9 cellular contexts compared by ENCODE assay signal in genomic region chr21:34020005-34020847, GRCh38. TPM values are rescaled to one million over a fixed set of nuclear protein-coding genes. Genes with fewer than 3 reads are reported as not detected.
A peak's percentile ranks its signal among the peaks of the same experiment; 100 is the strongest.
DNase-seq lines count a peak whose midpoint lies in the region; ATAC-seq and TF ChIP-seq lines count a peak whose summit lies in the region.
"Had no signal": no experiment of that assay in that cellular context is flagged by ENCODE, and none has a peak within 500 bp of the region (broad histone marks: within the 10 kb centered on the region; RNA-seq: fewer than 3 reads in every experiment).

No MANE protein-coding gene starts in this region.

- H3K27me3 Mint-ChIP-seq in GM23338 (ENCODE audit: insufficient read depth, low read depth, poor library complexity), result peaks cover 6% of the 10 kb centered on the region

- no peaks in the 10 kb centered on the region for H3K36me3 Mint-ChIP-seq in GM23338 (ENCODE audit: low read depth)

- TF ChIP-seq CTCF in GM12873 (IDR thresholded peaks at IDR 0.05; ENCODE audit: insufficient read depth, low read depth, low read length, missing control alignments) (peak; percentile 55), GM23338 (conservative IDR thresholded peaks at IDR 0.05; ENCODE audit: low read depth in 2 of 2) (no peak)

- no peaks in the 10 kb centered on the region for H3F3A ChIP-seq in GM23338 (replicated peaks; ENCODE audit: low read depth)

- DNase-seq in LHCN-M2 (ENCODE audit: low read depth) (peak; percentile 99), amniotic epithelial cell (ENCODE audit: low read depth) (peak; percentile 27), GM23338 (ENCODE audit: low spot score) (no peak), NCI-H2029 treated with DMSO at 0.1 percent for 48 hours (lab: John Stamatoyannopoulos, UW) (no peak), NCI-H2196 (lab: John Stamatoyannopoulos, UW; ENCODE audit: unreplicated experiment) (no peak)
- no peak for DNase-seq in activated naive CD4-positive, alpha-beta T cell treated with anti-CD3 and anti-CD28 coated beads, Interleukin-2, amount 50 U/mL, for 16 hours

- no peaks in the 10 kb centered on the region for H3K36me3 ChIP-seq in GM23338 (ENCODE audit: insufficient read depth)

- H3K27me3 ChIP-seq in GM23338 (ENCODE audit: insufficient read depth), result no peaks in the 10 kb centered on the region

- no peaks in the 10 kb centered on the region for H3K9me2 ChIP-seq in GM23338 (ENCODE audit: insufficient read depth)

- H3K4me1 ChIP-seq in GM23338 (ENCODE audit: insufficient read depth), result peaks cover 17% of the 10 kb centered on the region

- no peak overlapping the region for H3K27ac Mint-ChIP-seq in GM23338

- no peak overlapping the region for H2AFZ ChIP-seq in GM23338

- H3K4me3 Mint-ChIP-seq in GM23338, result no peak overlapping the region

- H3K9me3 Mint-ChIP-seq in GM23338, result no peaks in the 10 kb centered on the region

- peaks cover 7% of the 10 kb centered on the region for H3K4me1 Mint-ChIP-seq in GM23338

- H3K79me2 ChIP-seq in GM23338 (replicated peaks; ENCODE audit: insufficient read depth), result no peaks in the 10 kb centered on the region

- no peak overlapping the region for H3K4me3 ChIP-seq in GM23338
- H3K4me3 ChIP-seq: dorsolateral prefrontal cortex had no signal

- H3K27ac ChIP-seq in GM23338 (ENCODE audit: low read depth), result no peak overlapping the region
- H3K27ac ChIP-seq: dorsolateral prefrontal cortex had no signal

- no peaks in the 10 kb centered on the region for H4K20me1 ChIP-seq in GM23338 (replicated peaks; ENCODE audit: insufficient read depth)

- ATAC-seq in GM21526 (IDR thresholded peaks at IDR 0.05; ENCODE audit: low FRiP score, unreplicated experiment), result peak; percentile 44
- no peak; the same call in none of the 3 replicates for ATAC-seq in GM23338

- no peak overlapping the region for H3K4me2 ChIP-seq in GM23338

TF ChIP-seq in GM23338, 12 proteins besides CTCF, POLR2A, EP300 and RAD21:
- TF ChIP-seq REST (IDR thresholded peaks at IDR 0.05; ENCODE audit: unreplicated experiment) (no peak), ZNF462 (CRISPR knock-in tag; IDR thresholded peaks at IDR 0.05) (no peak), NANOG (IDR thresholded peaks at IDR 0.05; ENCODE audit: borderline replicate concordance) (no peak), ZNF331 (CRISPR knock-in tag; IDR thresholded peaks at IDR 0.05; ENCODE audit: low read depth) (no peak), ZNF114 (CRISPR knock-in tag; IDR thresholded peaks at IDR 0.05) (no peak), STAT1 (IDR thresholded peaks at IDR 0.05; ENCODE audit: unreplicated experiment) (no peak), EZH2phosphoT487 (IDR thresholded peaks at IDR 0.05; ENCODE audit: unreplicated experiment) (no peak), CREB1 (CRISPR knock-in tag; IDR thresholded peaks at IDR 0.05; ENCODE audit: low read depth) (no peak), JUNB (IDR thresholded peaks at IDR 0.05; ENCODE audit: unreplicated experiment) (no peak)
- TF ChIP-seq, protein P1, sequence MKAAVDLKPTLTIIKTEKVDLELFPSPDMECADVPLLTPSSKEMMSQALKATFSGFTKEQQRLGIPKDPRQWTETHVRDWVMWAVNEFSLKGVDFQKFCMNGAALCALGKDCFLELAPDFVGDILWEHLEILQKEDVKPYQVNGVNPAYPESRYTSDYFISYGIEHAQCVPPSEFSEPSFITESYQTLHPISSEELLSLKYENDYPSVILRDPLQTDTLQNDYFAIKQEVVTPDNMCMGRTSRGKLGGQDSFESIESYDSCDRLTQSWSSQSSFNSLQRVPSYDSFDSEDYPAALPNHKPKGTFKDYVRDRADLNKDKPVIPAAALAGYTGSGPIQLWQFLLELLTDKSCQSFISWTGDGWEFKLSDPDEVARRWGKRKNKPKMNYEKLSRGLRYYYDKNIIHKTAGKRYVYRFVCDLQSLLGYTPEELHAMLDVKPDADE (IDR thresholded peaks at IDR 0.05), result no peak

RNA-seq across cellular contexts. Expression of gene MRPS6, which starts 53.2 kb away (rescaled TPM):
- total RNA-seq in LHCN-M2 (2014; rRNA removed), result 30.7 and 42.3 TPM in 2 replicates
- 122 TPM for polyA plus RNA-seq in LHCN-M2 (2012)
- total RNA-seq in GM23338 (2014; rRNA removed; shearing (Covaris generic)), result 80.5 and 103 TPM in 2 replicates
- polyA plus RNA-seq in GM23338 (2016; fragmentation: Nextera tagmentation; extraction: Ambion mirVana), result 232 and 242 TPM in 2 replicates

RNA-seq across cellular contexts. Expression of gene SLC5A3, which starts 53.2 kb away (rescaled TPM):
- 20.0 and 22.6 TPM in 2 replicates for total RNA-seq in LHCN-M2 (2014; rRNA removed)
- polyA plus RNA-seq in LHCN-M2 (2012), result 4.1 TPM
- 31.7 and 32.7 TPM in 2 replicates for total RNA-seq in GM23338 (2014; rRNA removed; shearing (Covaris generic))
- 5.7 and 6.2 TPM in 2 replicates for polyA plus RNA-seq in GM23338 (2016; fragmentation: Nextera tagmentation; extraction: Ambion mirVana)

Comparison
In these comparisons a context has a peak if more than half of its experiments do, and no peak if none do; other contexts are left out.
1. DNase-seq: peak in LHCN-M2 (single experiment) and amniotic epithelial cell (single experiment); none in GM23338 (single experiment), NCI-H2029 treated with DMSO at 0.1 percent for 48 hours (single experiment), NCI-H2196 (single experiment) and activated naive CD4-positive, alpha-beta T cell treated with anti-CD3 and anti-CD28 coated beads, Interleukin-2, amount 50 U/mL, for 16 hours (single experiment).